ENCODE assay signal across 22 cellular contexts in genomic region chr3:196142674-196142988, GRCh38.
A peak's percentile ranks its signal among the peaks of the same experiment; 100 is the strongest.
DNase-seq lines count a peak whose midpoint lies in the region; ATAC-seq and TF ChIP-seq lines count a peak whose summit lies in the region.
"Had no signal": no experiment of that assay in that cellular context is flagged by ENCODE, and none has a peak within 500 bp of the region (broad histone marks: within the 10 kb centered on the region; RNA-seq: fewer than 3 reads in every experiment).

No MANE protein-coding gene starts in this region.

- no peaks in the 10 kb centered on the region for H3K9me3 ChIP-seq in PC-3 (ENCODE audit: low read length)
- no peaks in the 10 kb centered on the region for H3K9me3 ChIP-seq in prostate gland
- H3K9me3 ChIP-seq: HAP-1, thoracic aorta had no signal

- H3K4me3 ChIP-seq in PC-3 (ENCODE audit: low read length) (peak overlapping the region; percentile 29; the same call in 1 of the 2 replicates), prostate gland (peak overlapping the region; percentile 1 to 4)
- H3K4me3 ChIP-seq: GM12878, HAP-1, thoracic aorta had no signal

- TF ChIP-seq CTCF in C4-2B (conservative IDR thresholded peaks at IDR 0.05) (no peak), PC-3 (conservative IDR thresholded peaks at IDR 0.05; ENCODE audit: low read depth, low read length) (no peak), foreskin keratinocyte (conservative IDR thresholded peaks at IDR 0.05) (no peak), prostate gland (IDR thresholded peaks at IDR 0.05) (no peak)

- H3K4me2 ChIP-seq in PC-3 (ENCODE audit: low read length), result peak overlapping the region; percentile 62

- H3K27me3 ChIP-seq in PC-3 (ENCODE audit: low read length), result no peaks in the 10 kb centered on the region
- no peaks in the 10 kb centered on the region for H3K27me3 ChIP-seq in foreskin keratinocyte
- no peaks in the 10 kb centered on the region for H3K27me3 ChIP-seq in prostate gland (replicated peaks; ENCODE audit: insufficient read depth)

- ATAC-seq in PC-3 (no peak; the same call in 1 of the 2 replicates), foreskin keratinocyte (peak; percentile 37)
- ATAC-seq: activated naive CD4-positive, alpha-beta T cell treated with anti-CD3 and anti-CD28 coated beads, Interleukin-2, amount 50 U/mL, for 72 hours; CD8-positive, alpha-beta T cell; GM12878; T-helper 17 cell had no signal

- intact Hi-C loops in PC-3 (cut with micrococcal nuclease) (no loop called here), prostate gland (cut with DNase I) (no loop called here)

- H3K27ac ChIP-seq in C4-2B (peak overlapping the region; percentile 60), PC-3 (ENCODE audit: low read length) (no peak overlapping the region), foreskin keratinocyte (no peak overlapping the region), prostate gland (peak overlapping the region; percentile 51 to 66)
- H3K27ac ChIP-seq: thoracic aorta had no signal

- no peak overlapping the region for H3K9ac ChIP-seq in PC-3 (ENCODE audit: low read length)

- H3K9me2 ChIP-seq in PC-3 (replicated peaks; ENCODE audit: low read length), result no peaks in the 10 kb centered on the region

- no TSS peak for BruUV-seq in PC-3 (replicated peaks; lab: Mats Ljungman, UMichigan)

- whole genome bisulfite sequencing in prostate gland, result 37% methylated on average over 8 of the region's 8 CpGs

- CTCF ChIA-PET in PC-3 (lab: Charles Lee), result no interaction called here

- H4K20me1 ChIP-seq in PC-3 (ENCODE audit: low read length), result no peaks in the 10 kb centered on the region

- H3K4me1 ChIP-seq in PC-3 (ENCODE audit: insufficient read depth, low read length) (peaks cover 16% of the 10 kb centered on the region), foreskin keratinocyte (peaks cover 10% of the 10 kb centered on the region), prostate gland (replicated peaks) (no peaks in the 10 kb centered on the region)
- H3K4me1 ChIP-seq: HAP-1 had no signal

- H2AFZ ChIP-seq in PC-3 (ENCODE audit: low read length), result peak overlapping the region; percentile 20

- POLR2A ChIA-PET in PC-3 (lab: Charles Lee; ENCODE audit: unreplicated experiment), result no interaction called here

- no peaks in the 10 kb centered on the region for H3K36me3 ChIP-seq in PC-3 (ENCODE audit: low read depth, low read length)
- H3K36me3 ChIP-seq in prostate gland, result no peaks in the 10 kb centered on the region
- H3K36me3 ChIP-seq: HAP-1, thoracic aorta had no signal

- no peak for TF ChIP-seq POLR2A in prostate gland (IDR thresholded peaks at IDR 0.05)

- no peaks in the 10 kb centered on the region for H3F3A ChIP-seq in PC-3 (ENCODE audit: low read length, unreplicated experiment)

- DNase-seq in PC-3, result no peak
- DNase-seq in foreskin keratinocyte, result peak; percentile 35 to 41
- no peak for DNase-seq in prostate gland (ENCODE audit: low spot score)
- no peak for DNase-seq in HUDEP-2 (lab: John Stamatoyannopoulos, UW; ENCODE audit: unreplicated experiment in 76 of 76)
- DNase-seq in activated CD8-positive, alpha-beta memory T cell treated with anti-CD3 and anti-CD28 coated beads for 24 hours, result no peak
- no peak for DNase-seq in GOT3 (lab: John Stamatoyannopoulos, UW)
- no peak for DNase-seq in retina
- DNase-seq: activated CD4-positive, alpha-beta T cell treated with anti-CD3 and anti-CD28 coated beads for 48 hours; activated T-cell treated with anti-CD3 and anti-CD28 coated beads for 4 hours; CD8-positive, alpha-beta T cell; effector CD4-positive, alpha-beta T cell; hippocampal formation; KBM-7; left colon; NCI-H2227 treated with DMSO at 0.1 percent for 48 hours; SIG-M5; T-helper 17 cell had no signal

- no peaks in the 10 kb centered on the region for H3K79me2 ChIP-seq in PC-3 (ENCODE audit: low read length)

Comparison
In these comparisons a context has a peak if more than half of its experiments do, and no peak if none do; other contexts are left out.
1. H3K27ac ChIP-seq: peak in C4-2B (single experiment) and prostate gland (2 of 2); none in PC-3 (single experiment) and foreskin keratinocyte (single experiment).
2. DNase-seq: peak in foreskin keratinocyte (2 of 2); none in PC-3 (single experiment), prostate gland (single experiment), HUDEP-2 (0 of 76), activated CD8-positive, alpha-beta memory T cell treated with anti-CD3 and anti-CD28 coated beads for 24 hours (single experiment), GOT3 (single experiment) and retina (single experiment).